ENCODE assay signal across 19 cellular contexts in the genomic region with DNA sequence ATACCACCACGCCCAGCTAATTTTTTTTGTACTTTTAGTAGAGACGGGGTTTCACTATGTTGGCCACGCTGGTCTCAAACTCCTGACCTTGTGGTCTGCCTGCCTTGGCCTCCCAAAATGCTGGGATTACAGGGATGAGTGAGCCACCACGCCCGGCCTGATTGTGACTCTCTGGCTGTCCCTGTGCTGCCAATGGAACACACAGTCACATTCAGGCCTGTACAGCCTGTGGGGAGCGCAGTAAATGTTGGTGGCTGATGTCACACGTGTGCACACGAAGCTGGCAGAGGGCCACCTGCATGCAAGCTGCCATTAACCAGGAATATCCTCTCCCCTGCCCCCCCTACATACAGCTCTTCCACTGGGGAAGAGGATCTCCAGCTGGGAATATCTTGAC. TPM values are rescaled to one million over a fixed set of nuclear protein-coding genes. Genes with fewer than 3 reads are reported as not detected.
DNase-seq lines count a peak whose midpoint lies in the region; ATAC-seq and TF ChIP-seq lines count a peak whose summit lies in the region.
"Had no signal": no experiment of that assay in that cellular context is flagged by ENCODE, and none has a peak within 500 bp of the region (broad histone marks: within the 10 kb centered on the region; RNA-seq: fewer than 3 reads in every experiment).

No MANE protein-coding gene starts in this region.

- H3K9me3 Mint-ChIP-seq in HFFc6 = no peaks in the 10 kb centered on the region
- H3K9me3 Mint-ChIP-seq: activated CD4-positive, alpha-beta memory T cell treated with anti-CD3 and anti-CD28 coated beads, Interleukin-2, amount 10 ng/mL, durations not matched to agents 7 days and 5 days; IgD-negative memory B cell had no signal

- no peak for TF ChIP-seq POLR2A in spleen (IDR thresholded peaks at IDR 0.05)

- peak overlapping the region; percentile 65; the same call in 1 of the 2 replicates for H3K4me3 Mint-ChIP-seq in HFFc6
- H3K4me3 Mint-ChIP-seq: activated CD4-positive, alpha-beta memory T cell treated with anti-CD3 and anti-CD28 coated beads, Interleukin-2, amount 10 ng/mL, durations not matched to agents 7 days and 5 days had no signal

- DNase-seq in HFFc6 = no peak
- peak; percentile 29 for DNase-seq in coronary artery (ENCODE audit: low spot score)
- no peak for DNase-seq in osteoblast (ENCODE audit: insufficient read length, low spot score, missing footprints)
- DNase-seq in GDM1 (lab: John Stamatoyannopoulos, UW) = no peak
- DNase-seq in spleen = no peak
- DNase-seq: activated CD4-positive, alpha-beta memory T cell treated with anti-CD3 and anti-CD28 coated beads, Interleukin-2, amount 10 ng/mL, durations not matched to agents 7 days and 5 days; AML-193; Caco-2; MM.1S; SIG-M5; stimulated activated CD4-positive, alpha-beta T cell treated with anti-CD3 and anti-CD28 coated beads, Interleukin-4, amount 100 ng/mL, for 1 hour had no signal

- H3K4me1 ChIP-seq in DOHH2 (ENCODE audit: control insufficient read depth, low read length) (peaks cover 25% of the 10 kb centered on the region), osteoblast (ENCODE audit: insufficient read depth, low read length) (peaks cover 9% of the 10 kb centered on the region), spleen (peaks cover 15 to 33% (median 27%) of the 10 kb centered on the region in 6 donors)

- 55 to 87% (median 79%) methylated on average over 5 to 8 of the region's 8 CpGs for WGBS in spleen, 5 donors

- H3K9me3 ChIP-seq in DOHH2 (ENCODE audit: control insufficient read depth, insufficient read depth, low read length) (no peaks in the 10 kb centered on the region), osteoblast (ENCODE audit: low read depth, low read length) (no peaks in the 10 kb centered on the region), spleen (no peaks in the 10 kb centered on the region)
- H3K9me3 ChIP-seq: breast epithelium, Caco-2 had no signal

- no peaks in the 10 kb centered on the region for H3F3A ChIP-seq in DOHH2 (ENCODE audit: control insufficient read depth, insufficient read depth)

- H3K36me3 ChIP-seq in DOHH2 (ENCODE audit: control insufficient read depth, low read length) (no peaks in the 10 kb centered on the region), osteoblast (ENCODE audit: insufficient read depth, low read length) (no peaks in the 10 kb centered on the region), spleen (no peaks in the 10 kb centered on the region)
- H3K36me3 ChIP-seq: breast epithelium had no signal

- H3K4me1 Mint-ChIP-seq in HFFc6 (ENCODE audit: low read depth) = peaks cover 15% of the 10 kb centered on the region; the same call in 1 of the 2 replicates

- no peak for ATAC-seq in GM18867 (IDR thresholded peaks at IDR 0.05; ENCODE audit: unreplicated experiment)
- ATAC-seq: esophagus mucosa, left ventricle myocardium superior had no signal

- H3K27ac ChIP-seq in DOHH2 (ENCODE audit: low read depth, low read length) (no peak overlapping the region), coronary artery (no peak overlapping the region), osteoblast (ENCODE audit: low read depth, low read length) (no peak overlapping the region), spleen (no peak overlapping the region)
- H3K27ac ChIP-seq: breast epithelium, parathyroid adenoma, VCaP had no signal

- H3K27ac Mint-ChIP-seq in HFFc6 = no peak overlapping the region
- H3K27ac Mint-ChIP-seq: activated CD4-positive, alpha-beta memory T cell treated with anti-CD3 and anti-CD28 coated beads, Interleukin-2, amount 10 ng/mL, durations not matched to agents 7 days and 5 days had no signal

- peaks cover 49% of the 10 kb centered on the region for H3K27me3 Mint-ChIP-seq in HFFc6 (ENCODE audit: insufficient read depth)

- peak overlapping the region; percentile 68 for H3K4me2 ChIP-seq in DOHH2 (ENCODE audit: low read length)
- peak overlapping the region; percentile 58 for H3K4me2 ChIP-seq in osteoblast (ENCODE audit: insufficient read depth, low read length)

- H4K20me1 ChIP-seq in DOHH2 (ENCODE audit: control insufficient read depth, insufficient read depth, low read depth, low read length) (no peaks in the 10 kb centered on the region; the same call in 1 of the 2 replicates), osteoblast (ENCODE audit: insufficient read depth, low read length) (no peaks in the 10 kb centered on the region)

- H3K79me2 ChIP-seq in DOHH2 (ENCODE audit: control insufficient read depth, low read length) (no peaks in the 10 kb centered on the region), osteoblast (ENCODE audit: insufficient read depth, low read length) (no peaks in the 10 kb centered on the region)
- H3K79me2 ChIP-seq: parathyroid adenoma had no signal

- H3K27me3 ChIP-seq in DOHH2 (ENCODE audit: control insufficient read depth, low read length) (peaks cover 47% of the 10 kb centered on the region), osteoblast (ENCODE audit: insufficient read depth, low read length) (peaks cover 55% of the 10 kb centered on the region), spleen (replicated peaks in 1 of 7) (peaks cover 2 to 81% (median 39%) of the 10 kb centered on the region in 7 donors)

- no peak for TF ChIP-seq CTCF in DOHH2 (IDR thresholded peaks at IDR 0.05; ENCODE audit: low read depth, low read length, poor library complexity, severe bottlenecking)
- TF ChIP-seq CTCF in HFFc6 (IDR thresholded peaks at IDR 0.05) = no peak
- TF ChIP-seq CTCF in coronary artery (IDR thresholded peaks at IDR 0.05) = no peak
- no peak for TF ChIP-seq CTCF in osteoblast (IDR thresholded peaks at IDR 0.05; ENCODE audit: extremely low read depth, low read depth, low read length)
- TF ChIP-seq CTCF in spleen (IDR thresholded peaks at IDR 0.05 in 8 of 11, conservative IDR thresholded peaks at IDR 0.05 in 3 of 11) = no peak

- H3K9me2 ChIP-seq in DOHH2 (replicated peaks; ENCODE audit: control insufficient read depth, low read length) = no peaks in the 10 kb centered on the region

- H2AFZ ChIP-seq in osteoblast (ENCODE audit: low read length) = no peak overlapping the region

- no peaks in the 10 kb centered on the region for H3K36me3 Mint-ChIP-seq in HFFc6 (ENCODE audit: low read depth)
- H3K36me3 Mint-ChIP-seq: IgD-negative memory B cell had no signal

- H3K4me3 ChIP-seq in DOHH2 (ENCODE audit: low read length) = peak overlapping the region; percentile 27
- H3K4me3 ChIP-seq in coronary artery = peak overlapping the region; percentile 60
- H3K4me3 ChIP-seq in osteoblast (ENCODE audit: insufficient read depth, low read length) = no peak overlapping the region
- H3K4me3 ChIP-seq in spleen = peak overlapping the region in 2 of 8 donors; percentile 11 to 43

- intact Hi-C loops in spleen (cut with DNase I; ENCODE audit: low total_unique reads) = no loop called here

RNA-seq across cellular contexts. Expression of a gene that starts 22.1 kb away (rescaled TPM):
- 10 to 100 TPM; 19.3 to 20.9 (median 19.7) TPM for total RNA-seq in HFFc6 (2021; fragmentation: NEBNext Ultra II Directional; extraction: Animal tissue kit (Norgen Biotek cat#: 25700))
- total RNA-seq in osteoblast (17.1 and 18.5 TPM in 2 replicates), spleen (10 to 100 TPM; 27.6 to 36.7 (median 28.9) TPM)
- polyA plus RNA-seq in spleen = 10 to 100 TPM; 22.3 to 40.3 (median 39.0) TPM

RNA-seq across cellular contexts. Expression of a gene that starts 22.2 kb away (rescaled TPM):
- total RNA-seq in HFFc6 (2021; fragmentation: NEBNext Ultra II Directional; extraction: Animal tissue kit (Norgen Biotek cat#: 25700)) = 10 to 100 TPM; 30.6 to 36.1 (median 32.5) TPM
- 28.9 and 36.2 TPM in 2 replicates for total RNA-seq in osteoblast
- 1 to 10 TPM; 3.2 to 9.6 (median 5.4) TPM for total RNA-seq in spleen
- 1 to 10 TPM; 3.2 to 4.5 (median 4.4) TPM for polyA plus RNA-seq in spleen
